18 cellular contexts compared by ENCODE assay signal in the genomic region with DNA sequence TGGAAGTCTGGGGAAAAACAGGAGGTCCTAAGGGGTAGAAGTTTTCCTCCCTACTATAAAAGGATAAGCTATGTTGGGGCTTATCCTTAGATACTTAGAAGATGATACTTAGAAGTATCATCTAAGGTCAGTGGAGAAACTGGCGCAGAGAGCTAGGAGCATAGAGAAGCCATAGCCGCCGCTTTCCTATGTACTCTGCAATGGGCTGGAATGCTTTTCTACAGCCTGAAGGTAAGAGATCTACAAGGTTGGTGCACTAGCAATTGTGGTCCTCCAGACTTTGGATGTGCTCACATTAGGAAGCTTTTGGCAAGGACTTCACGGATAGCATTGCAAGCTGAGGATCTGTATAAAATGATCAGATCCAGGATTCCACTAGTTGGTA. TPM values are rescaled to one million over a fixed set of nuclear protein-coding genes. Genes with fewer than 3 reads are reported as not detected.
DNase-seq lines count a peak whose midpoint lies in the region; ATAC-seq, FAIRE-seq and TF ChIP-seq lines count a peak whose summit lies in the region.
"Had no signal": no experiment of that assay in that cellular context is flagged by ENCODE, and none has a peak within 500 bp of the region (broad histone marks: within the 10 kb centered on the region; RNA-seq: fewer than 3 reads in every experiment).

No MANE protein-coding gene starts in this region.

- H3K9ac ChIP-seq in HCT116 (ENCODE audit: low read length), result no peak overlapping the region
- no peak overlapping the region for H3K9ac ChIP-seq in astrocyte (ENCODE audit: low read length)
- no peak overlapping the region for H3K9ac ChIP-seq in fibroblast of lung (ENCODE audit: insufficient read depth, low read length)
- H3K9ac ChIP-seq in skeletal muscle satellite cell (ENCODE audit: low read depth, low read length), result no peak overlapping the region

- H4K20me1 ChIP-seq in HCT116 (ENCODE audit: insufficient read depth), result no peaks in the 10 kb centered on the region
- no peaks in the 10 kb centered on the region for H4K20me1 ChIP-seq in astrocyte (ENCODE audit: insufficient read depth, low read length)
- no peaks in the 10 kb centered on the region for H4K20me1 ChIP-seq in fibroblast of lung (ENCODE audit: control insufficient read depth, extremely low read depth, insufficient read depth, low read length)

- no peak for TF ChIP-seq POLR2A in HCT116 (IDR thresholded peaks at IDR 0.05; ENCODE audit: borderline replicate concordance, extremely low read depth, insufficient read depth, insufficient read length)

- TF ChIP-seq CTCF in HCT116 (IDR thresholded peaks at IDR 0.05 in 2 of 3, conservative IDR thresholded peaks at IDR 0.05 in 1 of 3; ENCODE audit: borderline replicate concordance in 1 of 3, insufficient read depth in 1 of 3, low read depth in 2 of 3, low read length in 2 of 3) (no peak), astrocyte (IDR thresholded peaks at IDR 0.05; ENCODE audit: insufficient read depth, low read depth, low read length) (no peak), fibroblast of lung (conservative IDR thresholded peaks at IDR 0.05 in 1 of 2, IDR thresholded peaks at IDR 0.05 in 1 of 2; ENCODE audit: low read depth in 1 of 2, low read length in 2 of 2) (no peak)

- H3K4me2 ChIP-seq in HCT116 (ENCODE audit: low read length), result peak overlapping the region; percentile 62
- H3K4me2 ChIP-seq in astrocyte (ENCODE audit: low read length), result peak overlapping the region; percentile 67
- H3K4me2 ChIP-seq in fibroblast of lung (ENCODE audit: extremely low read depth, insufficient read depth, low read length), result peak overlapping the region; percentile 33
- peak overlapping the region; percentile 40 for H3K4me2 ChIP-seq in skeletal muscle satellite cell (ENCODE audit: low read length)

- H3K4me3 ChIP-seq in HCT116 (replicated peaks in 1 of 2; ENCODE audit: low read depth in 1 of 2, low read length in 2 of 2) (no peak overlapping the region), astrocyte (ENCODE audit: insufficient read depth, low read depth, low read length) (no peak overlapping the region), fibroblast of lung (replicated peaks in 1 of 4; ENCODE audit: control extremely low read depth in 1 of 4, insufficient read depth in 1 of 4, low read depth in 3 of 4, low read length in 4 of 4) (no peak overlapping the region), skeletal muscle satellite cell (ENCODE audit: low read length) (no peak overlapping the region)

- H3K27me3 Mint-ChIP-seq in astrocyte (ENCODE audit: low read depth, unreplicated experiment), result no peaks in the 10 kb centered on the region

- H3K36me3 ChIP-seq in HCT116 (ENCODE audit: control insufficient read depth in 1 of 2, insufficient read depth in 2 of 2, low read length in 2 of 2) (no peaks in the 10 kb centered on the region), astrocyte (ENCODE audit: insufficient read depth, low read length) (no peaks in the 10 kb centered on the region), fibroblast of lung (ENCODE audit: control insufficient read depth, insufficient read depth, low read length) (no peaks in the 10 kb centered on the region), skeletal muscle satellite cell (ENCODE audit: insufficient read depth, low read length) (no peaks in the 10 kb centered on the region)

- no peak for TF ChIP-seq RAD21 in HCT116 (IDR thresholded peaks at IDR 0.05; ENCODE audit: low read depth)

- DNase-seq in HCT116 (ENCODE audit: low read depth, low spot score) (no peak), astrocyte (ENCODE audit: low read depth) (no peak), fibroblast of lung (ENCODE audit: low read depth in 2 of 2) (no peak), NCI-H1092 (lab: John Stamatoyannopoulos, UW) (no peak)
- DNase-seq in activated CD4-positive, alpha-beta T cell treated with anti-CD3 and anti-CD28 coated beads, Interleukin-2, amount 50 U/mL, for 4 hours, result no peak
- DNase-seq: Calu3; CD4-positive, alpha-beta memory T cell; DMS53; NCI-H1048; NCI-H146; NCI-H2081; NCI-H774; SHP77 had no signal

- no peak overlapping the region for H3K4me3 Mint-ChIP-seq in astrocyte (ENCODE audit: unreplicated experiment)
- H3K4me3 Mint-ChIP-seq: CD4-positive, alpha-beta memory T cell had no signal

- H3K27me3 ChIP-seq in HCT116 (ENCODE audit: insufficient read depth, low read length), result no peaks in the 10 kb centered on the region
- no peaks in the 10 kb centered on the region for H3K27me3 ChIP-seq in astrocyte (ENCODE audit: insufficient read depth, low read length)
- H3K27me3 ChIP-seq in fibroblast of lung (ENCODE audit: control insufficient read depth, insufficient read depth, low read length), result no peaks in the 10 kb centered on the region
- H3K27me3 ChIP-seq in skeletal muscle satellite cell (ENCODE audit: control insufficient read depth, insufficient read depth, low read length), result peaks cover 4% of the 10 kb centered on the region

- POLR2A ChIA-PET in HCT116 (lab: Charles Lee), result no interaction called here

- no peak overlapping the region for H3K27ac Mint-ChIP-seq in astrocyte (ENCODE audit: unreplicated experiment)

- H3K4me1 ChIP-seq in HCT116 (ENCODE audit: control insufficient read depth in 1 of 2, insufficient read depth in 2 of 2, low read length in 2 of 2), result peaks cover 9 to 17% of the 10 kb centered on the region in 2 experiments; a peak in 3 of 4 replicates
- H3K4me1 ChIP-seq in astrocyte (ENCODE audit: insufficient read depth, low read length), result peaks cover 14% of the 10 kb centered on the region
- H3K4me1 ChIP-seq in fibroblast of lung (ENCODE audit: control insufficient read depth, extremely low read depth, insufficient read depth, low read length), result peaks cover 6% of the 10 kb centered on the region
- peaks cover 16% of the 10 kb centered on the region for H3K4me1 ChIP-seq in skeletal muscle satellite cell (ENCODE audit: control insufficient read depth, insufficient read depth, low read length)

- peaks cover 8 to 9% of the 10 kb centered on the region in 2 experiments; a peak in 2 of 4 replicates for H3K9me3 ChIP-seq in HCT116 (ENCODE audit: control insufficient read depth in 1 of 2, insufficient read depth in 1 of 2, low read depth in 1 of 2, low read length in 2 of 2)
- peaks cover 10% of the 10 kb centered on the region for H3K9me3 ChIP-seq in astrocyte (ENCODE audit: insufficient read depth, low read depth, low read length)
- no peaks in the 10 kb centered on the region for H3K9me3 ChIP-seq in fibroblast of lung (ENCODE audit: control insufficient read depth, insufficient read depth, low read depth, low read length)
- H3K9me3 ChIP-seq in skeletal muscle satellite cell (replicated peaks; ENCODE audit: low read length), result peaks cover 12% of the 10 kb centered on the region

- BruUV-seq in HCT116 (replicated peaks; lab: Mats Ljungman, UMichigan), result no TSS peak

- intact Hi-C loops in HCT116 (cut with micrococcal nuclease), result no loop called here

- H3K9me2 ChIP-seq in HCT116 (ENCODE audit: insufficient read depth), result no peaks in the 10 kb centered on the region

- H3K79me2 ChIP-seq in HCT116 (ENCODE audit: insufficient read depth, low read length) (no peaks in the 10 kb centered on the region), astrocyte (ENCODE audit: insufficient read depth, low read length) (no peaks in the 10 kb centered on the region), fibroblast of lung (ENCODE audit: control insufficient read depth, insufficient read depth, low read length) (no peaks in the 10 kb centered on the region)

- ATAC-seq in HCT116 (no peak), HG03378 (IDR thresholded peaks at IDR 0.05; ENCODE audit: unreplicated experiment) (no peak), GM19328 (IDR thresholded peaks at IDR 0.05; ENCODE audit: unreplicated experiment) (no peak)

- RAD21 ChIA-PET in HCT116 (lab: Charles Lee; ENCODE audit: low non-redundant PET in 1 of 2, low total read pairs in 2 of 2, uncharacterized antibody in 2 of 2, unreplicated experiment in 2 of 2), result no interaction called here

- H3K36me3 Mint-ChIP-seq in astrocyte (ENCODE audit: low read depth, unreplicated experiment), result peaks cover 13% of the 10 kb centered on the region

- H3K4me1 Mint-ChIP-seq in astrocyte (ENCODE audit: low read depth, unreplicated experiment), result peaks cover 4% of the 10 kb centered on the region

- no peak for FAIRE-seq in astrocyte (lab: Jason Lieb, UNC)
- FAIRE-seq: GM19239, RCC 7860 had no signal

- CTCF ChIA-PET in HCT116 (lab: Charles Lee), result interaction anchor here (2.4 kb wide), 1 partner anchor 12 kb away, joined by 9 read pairs; the partner anchor contains the start of gene OPTN

- H2AFZ ChIP-seq in HCT116 (ENCODE audit: low read depth, low read length, poor library complexity, severe bottlenecking) (no peak overlapping the region), astrocyte (ENCODE audit: low read depth, low read length) (no peak overlapping the region), fibroblast of lung (ENCODE audit: low read length) (no peak overlapping the region)

- H3K9me3 Mint-ChIP-seq in astrocyte (ENCODE audit: unreplicated experiment), result peaks cover 21% of the 10 kb centered on the region

- H3K27ac ChIP-seq in HCT116 (ENCODE audit: low read depth, low read length) (no peak overlapping the region), astrocyte (ENCODE audit: low read depth, low read length) (peak overlapping the region; percentile 82), fibroblast of lung (ENCODE audit: insufficient read depth, low read length) (peak overlapping the region; percentile 68)

TF ChIP-seq in HCT116, 20 proteins besides CTCF, POLR2A, EP300 and RAD21 (continues in another document):
- TF ChIP-seq TCF7L2 (IDR thresholded peaks at IDR 0.05; ENCODE audit: borderline replicate concordance, extremely low read depth, insufficient read depth, insufficient read length), result no peak
- TF ChIP-seq EGR1 (IDR thresholded peaks at IDR 0.05; ENCODE audit: low read depth), result no peak
- TF ChIP-seq ATF3 (IDR thresholded peaks at IDR 0.05), result no peak
- no peak for TF ChIP-seq POLR2AphosphoS5 (IDR thresholded peaks at IDR 0.05; ENCODE audit: low read depth, low read length)
- no peak for TF ChIP-seq EZH2 (IDR thresholded peaks at IDR 0.05)
- no peak for TF ChIP-seq FOSL1 (IDR thresholded peaks at IDR 0.05; ENCODE audit: low read depth)
- TF ChIP-seq ZFX (IDR thresholded peaks at IDR 0.05), result no peak

RNA-seq across cellular contexts. Expression of gene OPTN, which starts 12.4 kb away (rescaled TPM):
- 17.0 TPM for total RNA-seq in HCT116 (2021; ENCODE audit: unreplicated experiment)
- polyA plus RNA-seq in HCT116 (2012), result 29.3 and 35.5 TPM in 2 replicates
- 161 and 164 TPM in 2 replicates for total RNA-seq in astrocyte
- total RNA-seq in fibroblast of lung, result 99.6 and 156 TPM in 2 replicates
- 82.9 and 139 TPM in 2 replicates for polyA plus RNA-seq in fibroblast of lung
- 133 and 178 TPM in 2 replicates for polyA plus RNA-seq in fibroblast of lung (2012)
- 41.9 and 63.1 TPM in 2 replicates for polyA minus RNA-seq in fibroblast of lung (ENCODE audit: low replicate concordance)
- total RNA-seq in skeletal muscle satellite cell (2012; rRNA removed), result 33.9 and 55.5 TPM in 2 replicates
